In the genomic region with DNA sequence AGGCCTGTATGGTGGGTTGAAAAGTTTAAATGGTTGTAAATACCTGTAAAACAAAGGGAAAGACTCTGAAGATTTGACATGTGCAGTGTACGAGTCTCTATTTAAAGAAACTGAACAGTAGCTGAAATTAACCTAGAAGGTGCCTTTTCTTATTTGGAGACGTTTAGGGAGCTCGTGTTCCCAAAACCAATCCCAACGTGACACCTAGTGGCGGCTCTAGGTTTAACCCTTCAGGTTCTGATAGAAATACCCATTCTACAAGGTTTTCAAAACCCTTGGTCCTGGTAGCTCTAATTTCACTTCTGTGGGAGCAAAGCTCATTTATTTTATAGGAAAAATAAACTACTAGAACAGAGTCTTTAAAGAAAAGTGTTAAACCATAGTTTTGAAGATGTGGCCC, we compare ENCODE assay signal across 9 cellular contexts.
DNase-seq lines count a peak whose midpoint lies in the region; ATAC-seq, FAIRE-seq and TF ChIP-seq lines count a peak whose summit lies in the region.
"Had no signal": no experiment of that assay in that cellular context is flagged by ENCODE, and none has a peak within 500 bp of the region (broad histone marks: within the 10 kb centered on the region; RNA-seq: fewer than 3 reads in every experiment).

No MANE protein-coding gene starts in this region.

- no peak overlapping the region for H3K23ac ChIP-seq in neuronal stem cell (ENCODE audit: low read depth, low read length, poor library complexity)

- H3K4me3 Mint-ChIP-seq in CD4-positive, alpha-beta memory T cell: no peak overlapping the region

- H4K8ac ChIP-seq in neuronal stem cell (ENCODE audit: low read depth, low read length): no peak overlapping the region

- no peak overlapping the region for H2BK12ac ChIP-seq in neuronal stem cell (ENCODE audit: low read length)

- intact Hi-C loops in mammary epithelial cell (cut with micrococcal nuclease): loop anchor here (1.0 kb wide), 2 partner anchors 276 to 894 kb away; no protein-coding TSS in a partner anchor
- intact Hi-C loops in left colon (cut with DNase I, micrococcal nuclease): no loop called here
- intact Hi-C loops in CD4-positive, alpha-beta memory T cell (cut with micrococcal nuclease): no loop called here

- H3K4me3 ChIP-seq in mammary epithelial cell (replicated peaks in 1 of 3; ENCODE audit: insufficient read depth in 1 of 3, low read depth in 2 of 3, low read length in 3 of 3): no peak overlapping the region
- H3K4me3 ChIP-seq in neuronal stem cell (ENCODE audit: low read length in 2 of 2): no peak overlapping the region
- no peak overlapping the region for H3K4me3 ChIP-seq in CD4-positive, alpha-beta memory T cell (ENCODE audit: low read length in 2 of 2)

- no peak overlapping the region for H3K18ac ChIP-seq in neuronal stem cell (ENCODE audit: low read length)

- H3K4me1 ChIP-seq in mammary epithelial cell (ENCODE audit: insufficient read depth, low read length): no peaks in the 10 kb centered on the region
- no peaks in the 10 kb centered on the region for H3K4me1 ChIP-seq in neuronal stem cell (ENCODE audit: control insufficient read depth in 2 of 2, insufficient read depth in 1 of 2, low read depth in 1 of 2, low read length in 2 of 2)
- no peaks in the 10 kb centered on the region for H3K4me1 ChIP-seq in CD4-positive, alpha-beta memory T cell (ENCODE audit: insufficient read depth, low read length)

- no peaks in the 10 kb centered on the region for H3K4me1 Mint-ChIP-seq in CD4-positive, alpha-beta memory T cell

- H4K91ac ChIP-seq in neuronal stem cell (ENCODE audit: low read depth, low read length, poor library complexity): no peak overlapping the region

- no peak overlapping the region for H3K4ac ChIP-seq in neuronal stem cell (ENCODE audit: low read length)

- in situ Hi-C loops in mammary epithelial cell (cut with MboI; ENCODE audit: low sequenced_read_pairs in 2 of 2): no loop called here

- H3K9ac ChIP-seq in mammary epithelial cell (ENCODE audit: insufficient read depth, low read length) (no peak overlapping the region), neuronal stem cell (ENCODE audit: low read depth, low read length, poor library complexity) (no peak overlapping the region)

- no peaks in the 10 kb centered on the region for H3K79me2 ChIP-seq in mammary epithelial cell (ENCODE audit: insufficient read depth, low read length)

- WGBS in mammary epithelial cell (ENCODE audit: low coverage, missing lambda C conversion rate): 2% methylated on average over 5 of the region's 5 CpGs
- WGBS in neuronal stem cell (ENCODE audit: extremely low coverage in 2 of 2, insufficient read length in 2 of 2, insufficient replicate concordance in 1 of 2), 2 donors: no CpG with 5 or more reads among the region's 5 CpGs

- no TSS peak for BruUV-seq in mammary epithelial cell (replicated peaks; lab: Mats Ljungman, UMichigan)

- no peak overlapping the region for H2BK120ac ChIP-seq in neuronal stem cell (ENCODE audit: low read depth, low read length)

- H2AK5ac ChIP-seq in neuronal stem cell (ENCODE audit: low read depth, low read length): no peak overlapping the region

- TF ChIP-seq CTCF in mammary epithelial cell (conservative IDR thresholded peaks at IDR 0.05 in 1 of 2, IDR thresholded peaks at IDR 0.05 in 1 of 2; ENCODE audit: extremely low read depth in 1 of 2, insufficient read depth in 1 of 2, low read depth in 1 of 2, low read length in 2 of 2): peak; percentile 58 to 70

- CTCF ChIA-PET in mammary epithelial cell (lab: Charles Lee; ENCODE audit: low non-redundant PET): interaction anchor here (0.7 kb wide), 1 partner anchor 11 kb away, joined by 3 read pairs; no protein-coding TSS in a partner anchor
- CTCF ChIA-PET in CD4-positive, alpha-beta memory T cell (lab: Charles Lee; ENCODE audit: partially characterized antibody): no interaction called here

- H2AFZ ChIP-seq in mammary epithelial cell (ENCODE audit: low read depth, low read length) (no peak overlapping the region), neuronal stem cell (ENCODE audit: low read length) (peak overlapping the region; percentile 66)

- no peak overlapping the region for H3K27ac Mint-ChIP-seq in CD4-positive, alpha-beta memory T cell

- H3K9me3 Mint-ChIP-seq in CD4-positive, alpha-beta memory T cell: peaks cover 0 to 28% (median 12%) of the 10 kb centered on the region in 8 donors

- POLR2A ChIA-PET in CD4-positive, alpha-beta memory T cell (lab: Charles Lee; ENCODE audit: partially characterized antibody): no interaction called here

- dilution Hi-C loops in mammary epithelial cell (cut with HindIII; ENCODE audit: low sequenced_read_pairs): no loop called here

- DNase-seq in COLO668 (lab: John Stamatoyannopoulos, UW; ENCODE audit: unreplicated experiment) (peak; percentile 79), GM19239 (ENCODE audit: insufficient read length, low spot score) (peak; percentile 3), NCI-H1436 (lab: John Stamatoyannopoulos, UW) (peak; percentile 40), mammary epithelial cell (peak; percentile 29), neuronal stem cell (ENCODE audit: low spot score) (peak; percentile 49), left colon (no peak)
- no peak for DNase-seq in CD4-positive, alpha-beta memory T cell

- H4K20me1 ChIP-seq in mammary epithelial cell (ENCODE audit: insufficient read depth, low read length): no peaks in the 10 kb centered on the region

- ATAC-seq in GM21737 (IDR thresholded peaks at IDR 0.05; ENCODE audit: unreplicated experiment) (no peak), left colon (no peak)

- H3K79me1 ChIP-seq in neuronal stem cell (ENCODE audit: low read depth, low read length): no peaks in the 10 kb centered on the region

- H3K36me3 Mint-ChIP-seq in CD4-positive, alpha-beta memory T cell: no peaks in the 10 kb centered on the region

- H3K9me3 ChIP-seq in mammary epithelial cell (replicated peaks; ENCODE audit: insufficient read depth, low read length) (no peaks in the 10 kb centered on the region), neuronal stem cell (replicated peaks in 1 of 2; ENCODE audit: control insufficient read depth in 2 of 2, insufficient read depth in 1 of 2, low read depth in 1 of 2, low read length in 2 of 2) (peaks cover 0 to 5% of the 10 kb centered on the region in 2 donors)
- H3K9me3 ChIP-seq in CD4-positive, alpha-beta memory T cell (ENCODE audit: control insufficient read depth in 1 of 2, low read length in 2 of 2): no peaks in the 10 kb centered on the region

- no peak overlapping the region for H3K4me2 ChIP-seq in mammary epithelial cell (ENCODE audit: insufficient read depth, low read depth, low read length)
- no peak overlapping the region for H3K4me2 ChIP-seq in neuronal stem cell (ENCODE audit: insufficient read depth, low read length, poor library complexity, severe bottlenecking)

- no peak for FAIRE-seq in GM19239 (lab: Jason Lieb, UNC)

- H3K27ac ChIP-seq in mammary epithelial cell (ENCODE audit: insufficient read depth, low read depth, low read length) (no peak overlapping the region), neuronal stem cell (replicated peaks; ENCODE audit: low read length) (no peak overlapping the region)
- H3K27ac ChIP-seq in CD4-positive, alpha-beta memory T cell (ENCODE audit: low read depth, low read length): no peak overlapping the region
- H3K27ac ChIP-seq: HL-60 had no signal

- H3K27me3 ChIP-seq in mammary epithelial cell (ENCODE audit: insufficient read depth, low read length) (no peaks in the 10 kb centered on the region), neuronal stem cell (ENCODE audit: control insufficient read depth in 3 of 3, insufficient read depth in 3 of 3, low read depth in 1 of 3, low read length in 3 of 3) (no peaks in the 10 kb centered on the region)
- no peaks in the 10 kb centered on the region for H3K27me3 ChIP-seq in CD4-positive, alpha-beta memory T cell (ENCODE audit: insufficient read depth, low read length)

- H3K14ac ChIP-seq in neuronal stem cell (ENCODE audit: low read length): no peak overlapping the region

- H2BK5ac ChIP-seq in neuronal stem cell (ENCODE audit: low read length): no peak overlapping the region

- H3K36me3 ChIP-seq in mammary epithelial cell (ENCODE audit: insufficient read depth, low read length) (no peaks in the 10 kb centered on the region), neuronal stem cell (replicated peaks in 1 of 2; ENCODE audit: control insufficient read depth in 2 of 2, insufficient read depth in 2 of 2, low read length in 2 of 2) (no peaks in the 10 kb centered on the region)
- H3K36me3 ChIP-seq in CD4-positive, alpha-beta memory T cell (ENCODE audit: insufficient read depth, low read length): no peaks in the 10 kb centered on the region

- H2BK15ac ChIP-seq in neuronal stem cell (ENCODE audit: low read length): no peak overlapping the region

- H3K27me3 Mint-ChIP-seq in CD4-positive, alpha-beta memory T cell: no peaks in the 10 kb centered on the region

Comparison
In these comparisons a context has a peak if more than half of its experiments do, and no peak if none do; other contexts are left out.
1. DNase-seq: peak in COLO668 (single experiment), GM19239 (single experiment), NCI-H1436 (single experiment), mammary epithelial cell (single experiment) and neuronal stem cell (single experiment); none in left colon (0 of 2) and CD4-positive, alpha-beta memory T cell (0 of 5).